Comparison of ENCODE assay signal across 13 cellular contexts in genomic region chr7:115066050-115066449, GRCh38.
DNase-seq lines count a peak whose midpoint lies in the region; ATAC-seq and TF ChIP-seq lines count a peak whose summit lies in the region.
"Had no signal": no experiment of that assay in that cellular context is flagged by ENCODE, and none has a peak within 500 bp of the region (broad histone marks: within the 10 kb centered on the region; RNA-seq: fewer than 3 reads in every experiment).

No MANE protein-coding gene starts in this region.

- no peaks in the 10 kb centered on the region for H3K9me3 ChIP-seq in BLaER1 treated with 17β-estradiol and CSF1 and Interleukin-3, amounts not matched to agents 10 nM and 100 nM (replicated peaks in 1 of 11)
- H3K9me3 ChIP-seq in colonic mucosa, result no peaks in the 10 kb centered on the region
- H3K9me3 ChIP-seq: esophagus squamous epithelium, vagina had no signal

- no peaks in the 10 kb centered on the region for H4K20me1 ChIP-seq in BLaER1 treated with 17β-estradiol and CSF1 and Interleukin-3, amounts not matched to agents 10 nM and 100 nM

- H3K4me2 ChIP-seq in BLaER1 treated with 17β-estradiol and CSF1 and Interleukin-3, amounts not matched to agents 10 nM and 100 nM, result peak overlapping the region in 10 of 11 experiments; percentile 6 to 55 (median 30); a peak in 15 of 22 replicates

- DNase-seq in MV-4-11 (lab: John Stamatoyannopoulos, UW) (peak; percentile 93), DMS153 treated with DMSO at 0.1 percent for 48 hours (lab: John Stamatoyannopoulos, UW; ENCODE audit: unreplicated experiment) (no peak), EL (no peak), colonic mucosa (no peak)
- no peak for DNase-seq in central memory CD4-positive, alpha-beta T cell
- DNase-seq: activated CD4-positive, alpha-beta T cell treated with anti-CD3 and anti-CD28 coated beads for 36 hours; activated gamma-delta T cell; esophagus squamous epithelium; IMR-90 had no signal

- no peaks in the 10 kb centered on the region for H3K36me3 ChIP-seq in BLaER1 treated with 17β-estradiol and CSF1 and Interleukin-3, amounts not matched to agents 10 nM and 100 nM
- no peaks in the 10 kb centered on the region for H3K36me3 ChIP-seq in colonic mucosa
- H3K36me3 ChIP-seq: esophagus squamous epithelium, vagina had no signal

- no peak overlapping the region for H3K9ac ChIP-seq in BLaER1 treated with 17β-estradiol and CSF1 and Interleukin-3, amounts not matched to agents 10 nM and 100 nM
- H3K9ac ChIP-seq in colonic mucosa (ENCODE audit: low read depth in 2 of 2, low read length in 2 of 2), result no peak overlapping the region

- TF ChIP-seq CTCF in colonic mucosa (IDR thresholded peaks at IDR 0.05), result no peak

- peak; percentile 68 for ATAC-seq in GM19372 (IDR thresholded peaks at IDR 0.05; ENCODE audit: low read depth, unreplicated experiment)
- ATAC-seq in HG02885 (IDR thresholded peaks at IDR 0.05; ENCODE audit: poor library complexity, unreplicated experiment), result peak; percentile 63
- ATAC-seq: activated CD4-positive, alpha-beta T cell treated with anti-CD3 and anti-CD28 coated beads for 36 hours had no signal

- H3K27me3 ChIP-seq in BLaER1 treated with 17β-estradiol and CSF1 and Interleukin-3, amounts not matched to agents 10 nM and 100 nM, result no peaks in the 10 kb centered on the region
- H3K27me3 ChIP-seq in colonic mucosa, result no peaks in the 10 kb centered on the region
- H3K27me3 ChIP-seq: esophagus squamous epithelium, vagina had no signal

- intact Hi-C loops in colonic mucosa (cut with DNase I), result no loop called here

- H3K27ac ChIP-seq in BLaER1 treated with 17β-estradiol and CSF1 and Interleukin-3, amounts not matched to agents 10 nM and 100 nM, result no peak overlapping the region
- no peak overlapping the region for H3K27ac ChIP-seq in colonic mucosa
- H3K27ac ChIP-seq: esophagus squamous epithelium, vagina had no signal

- H3K4me1 ChIP-seq in BLaER1 treated with 17β-estradiol and CSF1 and Interleukin-3, amounts not matched to agents 10 nM and 100 nM, result peaks cover 5 to 12% (median 8%) of the 10 kb centered on the region in 10 experiments; a peak in 16 of 20 replicates
- no peaks in the 10 kb centered on the region for H3K4me1 ChIP-seq in colonic mucosa
- H3K4me1 ChIP-seq: esophagus squamous epithelium, vagina had no signal

- no peak overlapping the region for H3K4me3 ChIP-seq in BLaER1 treated with 17β-estradiol and CSF1 and Interleukin-3, amounts not matched to agents 10 nM and 100 nM
- no peak overlapping the region for H3K4me3 ChIP-seq in colonic mucosa
- H3K4me3 ChIP-seq: esophagus squamous epithelium, vagina had no signal
